ENCODE assay signal across 8 cellular contexts in genomic region chr1:207822602-207823451, GRCh38.
DNase-seq lines count a peak whose midpoint lies in the region; ATAC-seq lines count a peak whose summit lies in the region.

No MANE protein-coding gene starts in this region.

- peaks cover 75 to 78% (median 77%) of the 10 kb centered on the region in 3 donors for H3K4me1 ChIP-seq in skeletal muscle tissue (ENCODE audit: control insufficient read depth in 3 of 3, insufficient read depth in 3 of 3, low read length in 3 of 3)

- no peaks in the 10 kb centered on the region for H3K27me3 ChIP-seq in skeletal muscle tissue (ENCODE audit: control insufficient read depth in 3 of 3, insufficient read depth in 3 of 3, low read length in 3 of 3)

- peaks cover 2% of the 10 kb centered on the region for H3K27me3 Mint-ChIP-seq in activated naive CD8-positive, alpha-beta T cell treated with anti-CD3 and anti-CD28 coated beads, Interleukin-2, amount 50 U/mL, for 24 hours

- ATAC-seq in HG02840 (IDR thresholded peaks at IDR 0.05; ENCODE audit: low FRiP score, unreplicated experiment), result peak; percentile 59
- peak; percentile 53 for ATAC-seq in activated naive CD8-positive, alpha-beta T cell treated with anti-CD3 and anti-CD28 coated beads, Interleukin-2, amount 50 U/mL, for 24 hours

- peak overlapping the region; percentile 100 for H3K27ac ChIP-seq in skeletal muscle tissue (ENCODE audit: low read depth, low read length)

- peak overlapping the region; percentile 85 for H3K4me3 Mint-ChIP-seq in activated naive CD8-positive, alpha-beta T cell treated with anti-CD3 and anti-CD28 coated beads, Interleukin-2, amount 50 U/mL, for 24 hours

- peak overlapping the region; percentile 92 to 98 (median 96) for H3K4me3 ChIP-seq in skeletal muscle tissue (ENCODE audit: low read length in 3 of 3)

- H3K27ac Mint-ChIP-seq in activated naive CD8-positive, alpha-beta T cell treated with anti-CD3 and anti-CD28 coated beads, Interleukin-2, amount 50 U/mL, for 24 hours, result peak overlapping the region; percentile 97

- H3K9ac ChIP-seq in skeletal muscle tissue (ENCODE audit: low read depth in 1 of 3, low read length in 3 of 3), result peak overlapping the region; percentile 97 to 100 (median 100)

- peaks cover 13 to 36% (median 26%) of the 10 kb centered on the region in 3 donors for H3K36me3 ChIP-seq in skeletal muscle tissue (ENCODE audit: control insufficient read depth in 3 of 3, insufficient read depth in 3 of 3, low read length in 3 of 3)

- H3K9me3 Mint-ChIP-seq in activated naive CD8-positive, alpha-beta T cell treated with anti-CD3 and anti-CD28 coated beads, Interleukin-2, amount 50 U/mL, for 24 hours, result no peaks in the 10 kb centered on the region

- H3K36me3 Mint-ChIP-seq in activated naive CD8-positive, alpha-beta T cell treated with anti-CD3 and anti-CD28 coated beads, Interleukin-2, amount 50 U/mL, for 24 hours (ENCODE audit: low read depth), result peaks cover 23% of the 10 kb centered on the region

- DNase-seq in activated gamma-delta T cell treated with Interleukin-2 at 50 U/mL for 16 hours (peak; percentile 46), activated gamma-delta T cell (lab: John Stamatoyannopoulos, UW) (no peak), RPMI8226 (peak; percentile 99), hepatic stellate cell (ENCODE audit: low spot score) (peak; percentile 98), AML-193 (lab: John Stamatoyannopoulos, UW) (no peak)
- peak; percentile 64 for DNase-seq in activated naive CD8-positive, alpha-beta T cell treated with anti-CD3 and anti-CD28 coated beads, Interleukin-2, amount 50 U/mL, for 24 hours

- H3K4me1 Mint-ChIP-seq in activated naive CD8-positive, alpha-beta T cell treated with anti-CD3 and anti-CD28 coated beads, Interleukin-2, amount 50 U/mL, for 24 hours, result peaks cover 89% of the 10 kb centered on the region

- H3K9me3 ChIP-seq in skeletal muscle tissue (ENCODE audit: control insufficient read depth in 3 of 3, low read length in 3 of 3), result no peaks in the 10 kb centered on the region

Comparison
In these comparisons a context has a peak if more than half of its experiments do, and no peak if none do; other contexts are left out.
1. DNase-seq: peak in activated gamma-delta T cell treated with Interleukin-2 at 50 U/mL for 16 hours (single experiment), RPMI8226 (single experiment), activated naive CD8-positive, alpha-beta T cell treated with anti-CD3 and anti-CD28 coated beads, Interleukin-2, amount 50 U/mL, for 24 hours (single experiment) and hepatic stellate cell (single experiment); none in activated gamma-delta T cell (single experiment) and AML-193 (0 of 2).